In genomic region chr21:44392185-44392584, GRCh38 we compare ENCODE assay signal across 34 cellular contexts.
"Had no signal": no experiment of that assay in that cellular context is flagged by ENCODE, and none has a peak within 500 bp of the region (broad histone marks: within the 10 kb centered on the region; RNA-seq: fewer than 3 reads in every experiment).

No MANE protein-coding gene starts in this region.

- H3K4me1 ChIP-seq: esophagus muscularis mucosa, gastroesophageal sphincter had no signal

- ATAC-seq: activated CD4-positive, CD25-positive, alpha-beta regulatory T cell treated with anti-CD3 and anti-CD28 coated beads, Interleukin-2, amount 50 U/mL, for 24 hours; activated CD8-positive, alpha-beta T cell treated with anti-CD3 and anti-CD28 coated beads for 36 hours; activated T-cell treated with anti-CD3 and anti-CD28 coated beads, Interleukin-2, amount 50 U/mL, for 4 hours; activated T-helper 17 cell treated with anti-CD3 and anti-CD28 coated beads, Interleukin-2, amount 50 U/mL, for 72 hours; effector memory CD8-positive, alpha-beta T cell; gastroesophageal sphincter; T-helper 17 cell had no signal

- H3K36me3 ChIP-seq: brain microvascular endothelial cell, esophagus muscularis mucosa, gastroesophageal sphincter, WERI-Rb-1 had no signal

- H3K27me3 Mint-ChIP-seq: activated B cell treated with CpG ODN at 0.5 μM for 24 hours; activated CD8-positive, alpha-beta T cell treated with anti-CD3 and anti-CD28 coated beads for 36 hours; activated naive CD8-positive, alpha-beta T cell; activated T-helper 17 cell treated with anti-CD3 and anti-CD28 coated beads, Interleukin-2, amount 50 U/mL, for 72 hours; effector memory CD8-positive, alpha-beta T cell; T-helper 17 cell had no signal

- H3K27ac Mint-ChIP-seq: activated B cell treated with CpG ODN at 0.5 μM for 24 hours; activated CD8-positive, alpha-beta T cell treated with anti-CD3 and anti-CD28 coated beads for 36 hours; activated naive CD8-positive, alpha-beta T cell; effector memory CD8-positive, alpha-beta T cell; T-helper 17 cell; T-helper 2 cell treated with Interferon-gamma antibody and Interleukin-4, amounts not matched to agents 5 μg/mL and 100 μg/mL, for 36 hours had no signal

- FAIRE-seq: astrocyte had no signal

- H3K4me3 ChIP-seq: coronary artery, esophagus muscularis mucosa, gastroesophageal sphincter, heart right ventricle had no signal

- H3K4me3 Mint-ChIP-seq: activated B cell treated with CpG ODN at 0.5 μM for 24 hours; activated CD8-positive, alpha-beta T cell treated with anti-CD3 and anti-CD28 coated beads for 36 hours; activated naive CD8-positive, alpha-beta T cell; activated T-cell treated with anti-CD3 and anti-CD28 coated beads, Interleukin-2, amount 50 U/mL, for 4 hours; activated T-helper 17 cell treated with anti-CD3 and anti-CD28 coated beads, Interleukin-2, amount 50 U/mL, for 72 hours; effector memory CD8-positive, alpha-beta T cell; T-helper 17 cell; T-helper 2 cell treated with Interferon-gamma antibody and Interleukin-4, amounts not matched to agents 5 μg/mL and 100 μg/mL, for 36 hours had no signal

- H3K9me3 Mint-ChIP-seq: activated B cell treated with CpG ODN at 0.5 μM for 24 hours; activated CD8-positive, alpha-beta T cell treated with anti-CD3 and anti-CD28 coated beads for 36 hours; activated T-cell treated with anti-CD3 and anti-CD28 coated beads, Interleukin-2, amount 50 U/mL, for 4 hours; activated T-helper 17 cell treated with anti-CD3 and anti-CD28 coated beads, Interleukin-2, amount 50 U/mL, for 72 hours; effector memory CD8-positive, alpha-beta T cell had no signal

- H3K27me3 ChIP-seq: brain microvascular endothelial cell had no signal

- H3K27ac ChIP-seq: brain microvascular endothelial cell, coronary artery, esophagus muscularis mucosa, gastroesophageal sphincter, heart right ventricle, WERI-Rb-1 had no signal

- H3K36me3 Mint-ChIP-seq: activated naive CD8-positive, alpha-beta T cell had no signal

- H3K4me1 Mint-ChIP-seq: activated T-helper 17 cell treated with anti-CD3 and anti-CD28 coated beads, Interleukin-2, amount 50 U/mL, for 72 hours had no signal

- DNase-seq: activated B cell treated with CpG ODN at 0.5 μM for 24 hours; activated CD4-positive, alpha-beta T cell treated with anti-CD3 and anti-CD28 coated beads for 48 hours; activated CD4-positive, alpha-beta T cell treated with anti-CD3 and anti-CD28 coated beads, Interleukin-2, amount 50 U/mL, for 1 hour; activated CD4-positive, alpha-beta T cell treated with anti-CD3 and anti-CD28 coated beads, Interleukin-2, amount 50 U/mL, for 48 hours; activated CD8-positive, alpha-beta memory T cell treated with anti-CD3 and anti-CD28 coated beads, Interleukin-2, amount 50 U/mL, for 4 hours; activated CD8-positive, alpha-beta T cell treated with anti-CD3 and anti-CD28 coated beads for 36 hours; activated effector memory CD4-positive, alpha-beta T cell treated with Interleukin-2 at 50 U/mL for 16 hours; activated gamma-delta T cell treated with Interleukin-2 at 50 U/mL for 16 hours; activated naive CD4-positive, alpha-beta T cell treated with anti-CD3 and anti-CD28 coated beads, Interleukin-2, amount 50 U/mL, for 16 hours; activated naive CD4-positive, alpha-beta T cell treated with Interleukin-2 at 50 U/mL for 16 hours; activated T-cell treated with anti-CD3 and anti-CD28 coated beads, Interleukin-2, amount 50 U/mL, for 4 hours; amniotic stem cell; anterior cingulate cortex; brain microvascular endothelial cell; caudate nucleus; cerebellar nuclear complex; dermis blood vessel endothelial cell; effector CD4-positive, alpha-beta T cell; effector memory CD8-positive, alpha-beta T cell; erythroblast; foreskin melanocyte; T-helper 1 cell; T-helper 17 cell; T1000; WERI-Rb-1 had no signal
